1 cellular context compared by ENCODE assay signal in the genomic region with DNA sequence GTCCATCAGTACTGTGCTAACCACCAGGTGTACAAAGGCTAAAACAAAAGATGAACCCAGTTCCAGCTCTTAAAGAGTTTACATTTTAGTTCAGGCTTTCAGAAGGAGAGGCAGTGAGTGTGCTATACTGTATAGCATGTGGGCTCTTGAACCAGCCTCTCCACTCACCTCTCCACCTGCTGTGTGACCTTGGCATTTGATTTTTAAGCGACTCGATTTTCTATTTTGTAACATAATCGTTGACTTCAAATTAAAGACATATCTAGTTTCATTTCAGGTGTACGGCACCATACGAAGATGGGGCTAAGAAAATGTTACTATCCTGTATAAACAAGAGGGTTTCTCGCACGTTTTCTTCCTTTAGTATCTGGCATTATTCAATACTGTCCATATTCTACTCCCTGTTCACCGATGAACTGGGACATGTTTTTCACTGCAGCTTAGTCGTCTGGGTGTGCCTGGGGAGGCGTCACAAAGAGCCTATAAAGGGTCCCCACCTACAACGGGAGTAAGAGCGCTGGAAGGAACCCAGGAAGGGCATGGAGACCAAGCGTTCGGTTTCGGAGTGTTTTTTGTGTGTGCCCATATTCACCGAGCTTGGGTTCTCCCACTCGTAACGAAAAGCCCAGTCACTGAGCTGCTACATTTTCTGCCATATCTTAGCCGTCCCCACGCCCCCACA.
TF ChIP-seq lines count a peak whose summit lies in the region.

No MANE protein-coding gene starts in this region.

TF ChIP-seq in HepG2, 621 proteins besides CTCF, POLR2A, EP300 and RAD21 (continued from another document and continues in another):
- TF ChIP-seq, protein P1, sequence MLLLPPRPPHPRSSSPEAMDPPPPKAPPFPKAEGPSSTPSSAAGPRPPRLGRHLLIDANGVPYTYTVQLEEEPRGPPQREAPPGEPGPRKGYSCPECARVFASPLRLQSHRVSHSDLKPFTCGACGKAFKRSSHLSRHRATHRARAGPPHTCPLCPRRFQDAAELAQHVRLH (CRISPR knock-in tag; IDR thresholded peaks at IDR 0.05; ENCODE audit: borderline replicate concordance, low read depth), result no peak
- TF ChIP-seq, protein P2, sequence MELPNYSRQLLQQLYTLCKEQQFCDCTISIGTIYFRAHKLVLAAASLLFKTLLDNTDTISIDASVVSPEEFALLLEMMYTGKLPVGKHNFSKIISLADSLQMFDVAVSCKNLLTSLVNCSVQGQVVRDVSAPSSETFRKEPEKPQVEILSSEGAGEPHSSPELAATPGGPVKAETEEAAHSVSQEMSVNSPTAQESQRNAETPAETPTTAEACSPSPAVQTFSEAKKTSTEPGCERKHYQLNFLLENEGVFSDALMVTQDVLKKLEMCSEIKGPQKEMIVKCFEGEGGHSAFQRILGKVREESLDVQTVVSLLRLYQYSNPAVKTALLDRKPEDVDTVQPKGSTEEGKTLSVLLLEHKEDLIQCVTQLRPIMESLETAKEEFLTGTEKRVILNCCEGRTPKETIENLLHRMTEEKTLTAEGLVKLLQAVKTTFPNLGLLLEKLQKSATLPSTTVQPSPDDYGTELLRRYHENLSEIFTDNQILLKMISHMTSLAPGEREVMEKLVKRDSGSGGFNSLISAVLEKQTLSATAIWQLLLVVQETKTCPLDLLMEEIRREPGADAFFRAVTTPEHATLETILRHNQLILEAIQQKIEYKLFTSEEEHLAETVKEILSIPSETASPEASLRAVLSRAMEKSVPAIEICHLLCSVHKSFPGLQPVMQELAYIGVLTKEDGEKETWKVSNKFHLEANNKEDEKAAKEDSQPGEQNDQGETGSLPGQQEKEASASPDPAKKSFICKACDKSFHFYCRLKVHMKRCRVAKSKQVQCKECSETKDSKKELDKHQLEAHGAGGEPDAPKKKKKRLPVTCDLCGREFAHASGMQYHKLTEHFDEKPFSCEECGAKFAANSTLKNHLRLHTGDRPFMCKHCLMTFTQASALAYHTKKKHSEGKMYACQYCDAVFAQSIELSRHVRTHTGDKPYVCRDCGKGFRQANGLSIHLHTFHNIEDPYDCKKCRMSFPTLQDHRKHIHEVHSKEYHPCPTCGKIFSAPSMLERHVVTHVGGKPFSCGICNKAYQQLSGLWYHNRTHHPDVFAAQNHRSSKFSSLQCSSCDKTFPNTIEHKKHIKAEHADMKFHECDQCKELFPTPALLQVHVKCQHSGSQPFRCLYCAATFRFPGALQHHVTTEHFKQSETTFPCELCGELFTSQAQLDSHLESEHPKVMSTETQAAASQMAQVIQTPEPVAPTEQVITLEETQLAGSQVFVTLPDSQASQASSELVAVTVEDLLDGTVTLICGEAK (IDR thresholded peaks at IDR 0.05), result no peak
- TF ChIP-seq, protein P2 (CRISPR knock-in tag; IDR thresholded peaks at IDR 0.05), result 0 out of 2 replicates have a peak, but pooled peaks have one; percentile 2
- TF ChIP-seq ZNF224 (CRISPR knock-in tag; IDR thresholded peaks at IDR 0.05), result 0 out of 2 replicates have a peak, but pooled peaks have one; percentile 21
- 0 out of 2 replicates have a peak, but pooled peaks have one; percentile 5 for TF ChIP-seq ZNF878 (CRISPR knock-in tag; IDR thresholded peaks at IDR 0.05)
- TF ChIP-seq ZNF496 (CRISPR knock-in tag; IDR thresholded peaks at IDR 0.05; ENCODE audit: insufficient replicate concordance), result no peak
- peak; percentile 16 for TF ChIP-seq ASH2L (IDR thresholded peaks at IDR 0.05; ENCODE audit: insufficient read length, low read depth, low read length)
- no peak for TF ChIP-seq ZNF546 (CRISPR knock-in tag; conservative IDR thresholded peaks at IDR 0.05)
- TF ChIP-seq, protein P3, sequence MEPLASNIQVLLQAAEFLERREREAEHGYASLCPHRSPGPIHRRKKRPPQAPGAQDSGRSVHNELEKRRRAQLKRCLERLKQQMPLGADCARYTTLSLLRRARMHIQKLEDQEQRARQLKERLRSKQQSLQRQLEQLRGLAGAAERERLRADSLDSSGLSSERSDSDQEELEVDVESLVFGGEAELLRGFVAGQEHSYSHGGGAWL (CRISPR knock-in tag; IDR thresholded peaks at IDR 0.05), result no peak
- TF ChIP-seq U2AF1 (optimal IDR thresholded peaks at IDR 0.05; ENCODE audit: low read depth, low read length), result no peak
- TF ChIP-seq NCOA2 (CRISPR knock-in tag; IDR thresholded peaks at IDR 0.05), result no peak
- TF ChIP-seq, protein P4, sequence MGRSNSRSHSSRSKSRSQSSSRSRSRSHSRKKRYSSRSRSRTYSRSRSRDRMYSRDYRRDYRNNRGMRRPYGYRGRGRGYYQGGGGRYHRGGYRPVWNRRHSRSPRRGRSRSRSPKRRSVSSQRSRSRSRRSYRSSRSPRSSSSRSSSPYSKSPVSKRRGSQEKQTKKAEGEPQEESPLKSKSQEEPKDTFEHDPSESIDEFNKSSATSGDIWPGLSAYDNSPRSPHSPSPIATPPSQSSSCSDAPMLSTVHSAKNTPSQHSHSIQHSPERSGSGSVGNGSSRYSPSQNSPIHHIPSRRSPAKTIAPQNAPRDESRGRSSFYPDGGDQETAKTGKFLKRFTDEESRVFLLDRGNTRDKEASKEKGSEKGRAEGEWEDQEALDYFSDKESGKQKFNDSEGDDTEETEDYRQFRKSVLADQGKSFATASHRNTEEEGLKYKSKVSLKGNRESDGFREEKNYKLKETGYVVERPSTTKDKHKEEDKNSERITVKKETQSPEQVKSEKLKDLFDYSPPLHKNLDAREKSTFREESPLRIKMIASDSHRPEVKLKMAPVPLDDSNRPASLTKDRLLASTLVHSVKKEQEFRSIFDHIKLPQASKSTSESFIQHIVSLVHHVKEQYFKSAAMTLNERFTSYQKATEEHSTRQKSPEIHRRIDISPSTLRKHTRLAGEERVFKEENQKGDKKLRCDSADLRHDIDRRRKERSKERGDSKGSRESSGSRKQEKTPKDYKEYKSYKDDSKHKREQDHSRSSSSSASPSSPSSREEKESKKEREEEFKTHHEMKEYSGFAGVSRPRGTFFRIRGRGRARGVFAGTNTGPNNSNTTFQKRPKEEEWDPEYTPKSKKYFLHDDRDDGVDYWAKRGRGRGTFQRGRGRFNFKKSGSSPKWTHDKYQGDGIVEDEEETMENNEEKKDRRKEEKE (IDR thresholded peaks at IDR 0.05), result no peak
- no peak for TF ChIP-seq TRIM24 (CRISPR knock-in tag; IDR thresholded peaks at IDR 0.05)
- no peak for TF ChIP-seq ZNF468 (CRISPR knock-in tag; IDR thresholded peaks at IDR 0.05)
- TF ChIP-seq PPARG (CRISPR knock-in tag; conservative IDR thresholded peaks at IDR 0.05), result no peak
- no peak for TF ChIP-seq TEAD3 (CRISPR knock-in tag; optimal IDR thresholded peaks at IDR 0.05; ENCODE audit: borderline replicate concordance)
- TF ChIP-seq, protein P5, sequence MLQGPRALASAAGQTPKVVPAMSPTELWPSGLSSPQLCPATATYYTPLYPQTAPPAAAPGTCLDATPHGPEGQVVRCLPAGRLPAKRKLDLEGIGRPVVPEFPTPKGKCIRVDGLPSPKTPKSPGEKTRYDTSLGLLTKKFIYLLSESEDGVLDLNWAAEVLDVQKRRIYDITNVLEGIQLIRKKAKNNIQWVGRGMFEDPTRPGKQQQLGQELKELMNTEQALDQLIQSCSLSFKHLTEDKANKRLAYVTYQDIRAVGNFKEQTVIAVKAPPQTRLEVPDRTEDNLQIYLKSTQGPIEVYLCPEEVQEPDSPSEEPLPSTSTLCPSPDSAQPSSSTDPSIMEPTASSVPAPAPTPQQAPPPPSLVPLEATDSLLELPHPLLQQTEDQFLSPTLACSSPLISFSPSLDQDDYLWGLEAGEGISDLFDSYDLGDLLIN (CRISPR knock-in tag; IDR thresholded peaks at IDR 0.05; ENCODE audit: borderline replicate concordance), result no peak
- TF ChIP-seq ZNF747 (CRISPR knock-in tag; IDR thresholded peaks at IDR 0.05; ENCODE audit: borderline replicate concordance), result peak; percentile 5; the same call in 1 of the 2 replicates
- no peak for TF ChIP-seq TBX3 (IDR thresholded peaks at IDR 0.05; ENCODE audit: borderline replicate concordance)
- no peak for TF ChIP-seq FOXK1 (CRISPR knock-in tag; IDR thresholded peaks at IDR 0.05; ENCODE audit: borderline replicate concordance, low read depth)
- 0 out of 2 replicates have a peak, but pooled peaks have one; percentile 16 for TF ChIP-seq KDM5A (IDR thresholded peaks at IDR 0.05; ENCODE audit: borderline replicate concordance, low read length)
- no peak for TF ChIP-seq ARNT2 (CRISPR knock-in tag; IDR thresholded peaks at IDR 0.05; ENCODE audit: low read depth)
- TF ChIP-seq ZNF782 (CRISPR knock-in tag; IDR thresholded peaks at IDR 0.05; ENCODE audit: borderline replicate concordance), result no peak
- TF ChIP-seq GATA4 (IDR thresholded peaks at IDR 0.05; ENCODE audit: borderline replicate concordance, low read depth), result no peak
- no peak for TF ChIP-seq TGIF2 (CRISPR knock-in tag; IDR thresholded peaks at IDR 0.05)
- TF ChIP-seq ZNF510 (CRISPR knock-in tag; IDR thresholded peaks at IDR 0.05; ENCODE audit: low read depth), result no peak
- TF ChIP-seq ZNF605 (CRISPR knock-in tag; IDR thresholded peaks at IDR 0.05), result 0 out of 2 replicates have a peak, but pooled peaks have one; percentile 15
- 0 out of 2 replicates have a peak, but pooled peaks have one; percentile 0 for TF ChIP-seq ZSCAN31 (CRISPR knock-in tag; IDR thresholded peaks at IDR 0.05; ENCODE audit: low read depth)
- no peak for TF ChIP-seq TCF7 (IDR thresholded peaks at IDR 0.05; ENCODE audit: low read depth)
- no peak for TF ChIP-seq NCOA1 (CRISPR knock-in tag; IDR thresholded peaks at IDR 0.05)
- TF ChIP-seq, protein P6, sequence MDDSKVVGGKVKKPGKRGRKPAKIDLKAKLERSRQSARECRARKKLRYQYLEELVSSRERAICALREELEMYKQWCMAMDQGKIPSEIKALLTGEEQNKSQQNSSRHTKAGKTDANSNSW (CRISPR knock-in tag; IDR thresholded peaks at IDR 0.05; ENCODE audit: borderline replicate concordance), result no peak
- TF ChIP-seq ZNF780A (CRISPR knock-in tag; IDR thresholded peaks at IDR 0.05), result no peak
- TF ChIP-seq, protein P7, sequence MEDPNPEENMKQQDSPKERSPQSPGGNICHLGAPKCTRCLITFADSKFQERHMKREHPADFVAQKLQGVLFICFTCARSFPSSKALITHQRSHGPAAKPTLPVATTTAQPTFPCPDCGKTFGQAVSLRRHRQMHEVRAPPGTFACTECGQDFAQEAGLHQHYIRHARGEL (CRISPR knock-in tag; IDR thresholded peaks at IDR 0.05), result no peak
- TF ChIP-seq MYC (CRISPR knock-in tag; IDR thresholded peaks at IDR 0.05; ENCODE audit: borderline replicate concordance), result no peak
